In the genomic region with DNA sequence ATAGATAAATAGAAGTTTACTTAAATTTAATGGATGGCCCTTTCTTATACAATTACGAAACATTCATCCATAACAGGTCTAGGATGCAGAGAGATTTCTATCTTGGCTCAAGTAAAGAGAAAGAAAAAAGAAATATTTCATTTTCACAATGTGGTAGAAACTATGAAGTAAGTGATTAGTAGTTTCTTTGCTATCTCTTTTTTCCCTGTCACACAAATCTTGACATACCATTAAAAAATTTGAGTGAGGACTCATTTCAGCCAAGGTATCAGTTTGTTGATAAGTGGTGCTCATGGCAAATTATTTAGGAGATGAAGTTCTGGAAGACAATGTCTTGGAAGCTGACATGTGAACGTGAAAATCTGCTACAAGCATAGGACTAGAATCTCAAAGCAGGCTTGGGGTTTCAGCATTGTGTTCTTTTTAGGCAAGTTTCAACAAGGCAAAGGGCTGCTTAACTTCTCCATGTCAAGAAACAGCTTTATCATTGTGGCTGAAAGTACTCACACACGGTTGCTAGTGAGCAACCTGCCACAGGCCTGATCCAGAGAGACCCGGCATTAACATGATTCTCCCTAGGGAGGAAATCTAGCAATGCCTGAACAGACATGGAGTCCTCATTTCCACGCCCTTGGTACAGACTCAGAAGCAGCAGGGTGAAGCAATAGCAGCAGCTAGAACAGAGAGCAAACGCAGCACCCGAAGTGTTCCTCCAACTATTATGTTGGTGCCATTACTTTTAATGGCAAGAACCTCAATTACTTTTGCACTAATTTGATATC, we compare ENCODE assay signal across 13 cellular contexts.
"Had no signal": no experiment of that assay in that cellular context is flagged by ENCODE, and none has a peak within 500 bp of the region (broad histone marks: within the 10 kb centered on the region; RNA-seq: fewer than 3 reads in every experiment).

No MANE protein-coding gene starts in this region.

- H3K9me3 Mint-ChIP-seq: activated naive CD4-positive, alpha-beta T cell treated with anti-CD3 and anti-CD28 coated beads for 36 hours; activated naive CD8-positive, alpha-beta T cell treated with anti-CD3 and anti-CD28 coated beads, Interleukin-2, amount 50 U/mL, for 24 hours; activated T-helper 2 cell treated with anti-CD3 and anti-CD28 coated beads, Interferon-gamma antibody, Interleukin-2, Interleukin-4, amounts not matched to agents 10 μg/mL and 5 μg/mL and 100 μg/mL, durations not matched to agents 14 hours and 24 hours and 36 hours had no signal

- H3K27me3 Mint-ChIP-seq: activated naive CD8-positive, alpha-beta T cell treated with anti-CD3 and anti-CD28 coated beads, Interleukin-2, amount 50 U/mL, for 24 hours had no signal

- ATAC-seq: activated naive CD8-positive, alpha-beta T cell treated with anti-CD3 and anti-CD28 coated beads, Interleukin-2, amount 50 U/mL, for 24 hours; esophagus mucosa; pancreas had no signal

- H3K4me3 Mint-ChIP-seq: activated naive CD4-positive, alpha-beta T cell treated with anti-CD3 and anti-CD28 coated beads for 36 hours; activated naive CD8-positive, alpha-beta T cell treated with anti-CD3 and anti-CD28 coated beads, Interleukin-2, amount 50 U/mL, for 24 hours had no signal

- H3K27ac Mint-ChIP-seq: activated naive CD4-positive, alpha-beta T cell treated with anti-CD3 and anti-CD28 coated beads for 36 hours; activated naive CD8-positive, alpha-beta T cell treated with anti-CD3 and anti-CD28 coated beads, Interleukin-2, amount 50 U/mL, for 24 hours; activated T-helper 2 cell treated with anti-CD3 and anti-CD28 coated beads, Interferon-gamma antibody, Interleukin-2, Interleukin-4, amounts not matched to agents 10 μg/mL and 5 μg/mL and 100 μg/mL, durations not matched to agents 14 hours and 24 hours and 36 hours had no signal

- H3K4me1 Mint-ChIP-seq: activated naive CD8-positive, alpha-beta T cell treated with anti-CD3 and anti-CD28 coated beads, Interleukin-2, amount 50 U/mL, for 24 hours had no signal

- DNase-seq: activated CD4-positive, alpha-beta T cell treated with anti-CD3 and anti-CD28 coated beads for 1 hour; activated CD4-positive, alpha-beta T cell treated with anti-CD3 and anti-CD28 coated beads, Interleukin-2, amount 50 U/mL, for 4 hours; activated naive CD4-positive, alpha-beta T cell treated with anti-CD3 and anti-CD28 coated beads for 36 hours; activated naive CD8-positive, alpha-beta T cell treated with anti-CD3 and anti-CD28 coated beads, Interleukin-2, amount 50 U/mL, for 24 hours; dorsolateral prefrontal cortex; islet precursor cell; pancreas; sigmoid colon; spleen; stimulated activated CD4-positive, alpha-beta T cell treated with anti-CD3 and anti-CD28 coated beads, Interleukin-1b, Interleukin-23, amount 100 ng/mL, for 48 hours; stomach had no signal
